Comparison of ENCODE assay signal across 26 cellular contexts in the genomic region with DNA sequence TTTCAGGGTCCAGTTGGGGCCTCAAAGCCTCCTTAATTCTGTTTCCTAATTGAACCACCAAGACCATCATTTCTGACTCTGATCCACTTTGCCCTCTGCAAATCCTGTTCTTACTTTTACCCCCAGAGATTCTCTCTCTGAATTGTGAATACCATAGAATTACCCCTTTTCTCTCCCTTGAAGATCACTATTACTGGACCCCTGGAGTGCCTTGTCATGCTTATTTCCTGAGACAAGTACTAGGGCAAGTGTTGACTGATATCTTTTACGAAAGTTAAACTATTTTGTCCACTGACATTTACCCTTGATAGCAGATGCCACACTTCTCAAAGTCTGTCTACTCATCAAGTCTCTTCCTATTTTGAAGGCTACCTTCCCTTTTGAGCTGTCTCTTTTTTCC.
DNase-seq lines count a peak whose midpoint lies in the region; FAIRE-seq and TF ChIP-seq lines count a peak whose summit lies in the region.
"Had no signal": no experiment of that assay in that cellular context is flagged by ENCODE, and none has a peak within 500 bp of the region (broad histone marks: within the 10 kb centered on the region; RNA-seq: fewer than 3 reads in every experiment).

No MANE protein-coding gene starts in this region.

- peak overlapping the region; percentile 23 for H3K27ac Mint-ChIP-seq in T-helper 2 cell treated with Interferon-gamma antibody and Interleukin-4, amounts not matched to agents 5 μg/mL and 100 μg/mL, for 36 hours
- peak overlapping the region; percentile 12 to 99 (median 82) for H3K27ac Mint-ChIP-seq in immature natural killer cell
- H3K27ac Mint-ChIP-seq: IgD-negative memory B cell had no signal

- BruUV-seq in A673 (replicated peaks; lab: Mats Ljungman, UMichigan) = no TSS peak

- FAIRE-seq in D721Med (lab: Jason Lieb, UNC) = no peak
- FAIRE-seq: H54, RCC 7860 had no signal

- H3K4me3 Mint-ChIP-seq in T-helper 2 cell treated with Interferon-gamma antibody and Interleukin-4, amounts not matched to agents 5 μg/mL and 100 μg/mL, for 36 hours = no peak overlapping the region
- no peak overlapping the region for H3K4me3 Mint-ChIP-seq in immature natural killer cell
- H3K4me3 Mint-ChIP-seq: CD8-positive, alpha-beta memory T cell; IgD-negative memory B cell had no signal

- peaks cover 31% of the 10 kb centered on the region for H3K4me1 ChIP-seq in A673 (ENCODE audit: insufficient read depth, low read length, poor library complexity, severe bottlenecking)
- peaks cover 87% of the 10 kb centered on the region for H3K4me1 ChIP-seq in OCI-LY3 (ENCODE audit: low read length)

- POLR2A ChIA-PET in A673 (lab: Charles Lee; ENCODE audit: low non-redundant PET) = no interaction called here

- peaks cover 7% of the 10 kb centered on the region for H3K36me3 Mint-ChIP-seq in T-helper 2 cell treated with Interferon-gamma antibody and Interleukin-4, amounts not matched to agents 5 μg/mL and 100 μg/mL, for 36 hours (ENCODE audit: low read depth)
- H3K36me3 Mint-ChIP-seq in immature natural killer cell = no peaks in the 10 kb centered on the region
- H3K36me3 Mint-ChIP-seq: IgD-negative memory B cell had no signal

- peak overlapping the region; percentile 57 for H3K4me2 ChIP-seq in OCI-LY3 (ENCODE audit: low read length)

- CTCF ChIA-PET in A673 (lab: Charles Lee) = no interaction called here

- intact Hi-C loops in A673 (cut with micrococcal nuclease; ENCODE audit: unreplicated experiment) = no loop called here

- H4K20me1 ChIP-seq in OCI-LY3 (ENCODE audit: insufficient read depth, low read length) = no peaks in the 10 kb centered on the region

- H3K27me3 ChIP-seq in A673 (replicated peaks; ENCODE audit: insufficient read depth, low read depth, low read length, poor library complexity) = no peaks in the 10 kb centered on the region
- no peaks in the 10 kb centered on the region for H3K27me3 ChIP-seq in OCI-LY3 (ENCODE audit: low read depth, low read length)
- H3K27me3 ChIP-seq: SJSA1 had no signal

- no peak overlapping the region for H2AFZ ChIP-seq in OCI-LY3 (ENCODE audit: low read depth, low read length)

- H3K4me3 ChIP-seq in A673 (ENCODE audit: low read depth, low read length, poor library complexity, severe bottlenecking) (no peak overlapping the region), OCI-LY3 (ENCODE audit: low read length) (no peak overlapping the region)
- H3K4me3 ChIP-seq: SJSA1 had no signal

- H3K9me3 ChIP-seq in A673 (ENCODE audit: low read depth, low read length, poor library complexity, severe bottlenecking) = no peaks in the 10 kb centered on the region
- no peaks in the 10 kb centered on the region for H3K9me3 ChIP-seq in OCI-LY3 (ENCODE audit: insufficient read depth, low read length)
- H3K9me3 ChIP-seq: SJSA1 had no signal

- H3K36me3 ChIP-seq in A673 (ENCODE audit: insufficient read depth, low read length, poor library complexity, severe bottlenecking) = no peaks in the 10 kb centered on the region
- H3K36me3 ChIP-seq in OCI-LY3 (replicated peaks; ENCODE audit: low read depth, low read length) = no peaks in the 10 kb centered on the region
- H3K36me3 ChIP-seq: SJSA1 had no signal

- no peak for DNase-seq in T-helper 2 cell treated with Interferon-gamma antibody and Interleukin-4, amounts not matched to agents 5 μg/mL and 100 μg/mL, for 36 hours (ENCODE audit: low spot score)
- DNase-seq in T-helper 2 cell (no peak), A673 (ENCODE audit: low spot score) (peak; percentile 64), immature natural killer cell (no peak), SW 1271 (lab: John Stamatoyannopoulos, UW) (no peak), NCI-H526 (lab: John Stamatoyannopoulos, UW) (no peak), D721Med (ENCODE audit: insufficient read length, low spot score) (no peak)
- DNase-seq: 8988T; AML-193; C1 segment of cervical spinal cord; CD8-positive, alpha-beta memory T cell; Karpas-422; MV-4-11; NCI-H1105 treated with DMSO at 0.1 percent for 48 hours; NCI-H1694; NCI-H2081; NCI-H2171; NCI-H345; NCI-H524; NCI-H82; OCI-M1 had no signal

- no peak overlapping the region for H3K27ac ChIP-seq in A673 (ENCODE audit: low read depth, low read length, poor library complexity, severe bottlenecking)
- H3K27ac ChIP-seq in OCI-LY3 (ENCODE audit: low read length) = peak overlapping the region; percentile 69
- H3K27ac ChIP-seq: SJSA1 had no signal

- peaks cover 75% of the 10 kb centered on the region for H3K4me1 Mint-ChIP-seq in T-helper 2 cell treated with Interferon-gamma antibody and Interleukin-4, amounts not matched to agents 5 μg/mL and 100 μg/mL, for 36 hours (ENCODE audit: low read depth)
- H3K4me1 Mint-ChIP-seq in immature natural killer cell = peaks cover 70 to 96% of the 10 kb centered on the region in 2 donors

- peaks cover 4% of the 10 kb centered on the region for H3K9me3 Mint-ChIP-seq in T-helper 2 cell treated with Interferon-gamma antibody and Interleukin-4, amounts not matched to agents 5 μg/mL and 100 μg/mL, for 36 hours
- H3K9me3 Mint-ChIP-seq in immature natural killer cell = peaks cover 0 to 2% (median 0%) of the 10 kb centered on the region in 6 donors
- H3K9me3 Mint-ChIP-seq: CD8-positive, alpha-beta memory T cell had no signal

- H3K9ac ChIP-seq in OCI-LY3 (ENCODE audit: low read length) = peak overlapping the region; percentile 28; the same call in 1 of the 2 replicates

- H3K27me3 Mint-ChIP-seq in T-helper 2 cell treated with Interferon-gamma antibody and Interleukin-4, amounts not matched to agents 5 μg/mL and 100 μg/mL, for 36 hours (ENCODE audit: low read depth) = no peaks in the 10 kb centered on the region
- peaks cover 5 to 18% (median 18%) of the 10 kb centered on the region in 3 donors for H3K27me3 Mint-ChIP-seq in immature natural killer cell (ENCODE audit: low read depth in 3 of 3)
- H3K27me3 Mint-ChIP-seq: CD8-positive, alpha-beta memory T cell had no signal

- no peak for TF ChIP-seq CTCF in A673 (conservative IDR thresholded peaks at IDR 0.05; ENCODE audit: low read depth, low read length)
- TF ChIP-seq CTCF in OCI-LY3 (IDR thresholded peaks at IDR 0.05; ENCODE audit: low read depth, low read length) = no peak
- TF ChIP-seq CTCF in D721Med (IDR thresholded peaks at IDR 0.05; ENCODE audit: insufficient read depth, missing control alignments) = no peak

- H3K79me2 ChIP-seq in OCI-LY3 (ENCODE audit: low read length) = no peaks in the 10 kb centered on the region
